ENCODE assay signal across 8 cellular contexts in the genomic region with DNA sequence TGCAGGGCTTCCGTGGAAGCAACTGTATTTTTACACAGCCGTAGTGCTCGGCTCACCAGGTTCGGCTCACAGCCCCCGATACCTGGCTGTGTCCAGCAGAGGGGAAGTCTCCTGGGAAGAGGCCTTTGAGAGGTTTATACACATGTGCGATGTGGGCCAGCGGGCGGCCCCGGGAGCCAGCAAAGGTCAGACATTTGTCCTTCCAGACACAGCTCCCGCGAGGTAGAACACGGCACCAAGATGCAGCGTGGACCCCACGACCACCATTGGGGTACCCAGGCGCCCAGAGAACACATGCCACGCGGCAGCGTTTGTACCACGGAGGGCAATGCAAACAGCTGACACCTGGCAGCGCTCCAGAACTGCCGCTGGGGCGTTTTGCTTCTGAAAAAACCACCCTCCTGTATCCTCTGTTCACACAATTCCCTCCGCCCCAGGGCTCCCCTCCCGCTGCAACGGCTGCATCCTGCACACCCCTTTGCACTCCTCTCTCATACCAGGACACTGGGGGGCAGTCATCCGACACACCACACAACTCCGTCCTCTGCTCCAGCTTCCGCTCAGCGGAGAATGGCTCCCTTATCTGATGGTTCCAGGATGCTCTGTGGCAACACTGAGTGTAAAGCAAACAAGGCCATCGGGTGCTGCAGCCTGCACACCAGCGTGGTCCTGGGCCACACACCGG.
DNase-seq lines count a peak whose midpoint lies in the region; ATAC-seq and TF ChIP-seq lines count a peak whose summit lies in the region.

No MANE protein-coding gene starts in this region.

- H3K27me3 Mint-ChIP-seq in CD4-positive, alpha-beta memory T cell: peaks cover 13 to 15% of the 10 kb centered on the region in 2 donors
- peaks cover 26 to 40% (median 34%) of the 10 kb centered on the region in 3 donors for H3K27me3 Mint-ChIP-seq in naive B cell

- TF ChIP-seq POLR2A in esophagus muscularis mucosa (IDR thresholded peaks at IDR 0.05; ENCODE audit: low read depth): no peak

- peak overlapping the region; percentile 50 for H3K9ac ChIP-seq in NT2/D1 (ENCODE audit: insufficient read length, low read depth)

- H3K9me3 Mint-ChIP-seq in CD4-positive, alpha-beta memory T cell: no peaks in the 10 kb centered on the region
- no peaks in the 10 kb centered on the region for H3K9me3 Mint-ChIP-seq in naive B cell

- H3K4me1 ChIP-seq in CD4-positive, alpha-beta memory T cell (ENCODE audit: insufficient read depth, low read length): peaks cover 12% of the 10 kb centered on the region
- H3K4me1 ChIP-seq in NT2/D1 (ENCODE audit: insufficient read depth, insufficient read length) (peaks cover 22% of the 10 kb centered on the region), esophagus muscularis mucosa (peaks cover 17 to 25% (median 24%) of the 10 kb centered on the region in 4 donors)

- no peak for TF ChIP-seq EP300 in esophagus muscularis mucosa (IDR thresholded peaks at IDR 0.05)

- ATAC-seq in naive B cell (ENCODE audit: low read depth in 2 of 2) (peak; percentile 37 to 53), HG02981 (IDR thresholded peaks at IDR 0.05; ENCODE audit: unreplicated experiment) (no peak)

- H3K36me3 Mint-ChIP-seq in CD4-positive, alpha-beta memory T cell: no peaks in the 10 kb centered on the region
- no peaks in the 10 kb centered on the region for H3K36me3 Mint-ChIP-seq in naive B cell

- no peak overlapping the region for H3K27ac ChIP-seq in CD4-positive, alpha-beta memory T cell (ENCODE audit: low read depth, low read length)
- H3K27ac ChIP-seq in esophagus muscularis mucosa (replicated peaks in 1 of 4): peak overlapping the region; percentile 15 to 67 (median 62)

- POLR2A ChIA-PET in CD4-positive, alpha-beta memory T cell (lab: Charles Lee; ENCODE audit: partially characterized antibody): interaction anchor here (1.2 to 1.3 kb wide), 2 partner anchors 387 to 389 kb away, joined by 4 to 5 read pairs; partner anchors contain the start of gene NFIL3

- peaks cover 11 to 15% (median 12%) of the 10 kb centered on the region in 4 donors for H3K4me1 Mint-ChIP-seq in CD4-positive, alpha-beta memory T cell
- peaks cover 10 to 21% (median 17%) of the 10 kb centered on the region in 3 donors for H3K4me1 Mint-ChIP-seq in naive B cell

- H3K27me3 ChIP-seq in CD4-positive, alpha-beta memory T cell (ENCODE audit: insufficient read depth, low read length): no peaks in the 10 kb centered on the region
- H3K27me3 ChIP-seq in NT2/D1 (ENCODE audit: insufficient read depth, insufficient read length): no peaks in the 10 kb centered on the region
- peaks cover 0 to 2% (median 0%) of the 10 kb centered on the region in 4 donors for H3K27me3 ChIP-seq in esophagus muscularis mucosa

- peak; percentile 55 to 65 (median 61) for TF ChIP-seq CTCF in esophagus muscularis mucosa (IDR thresholded peaks at IDR 0.05)

- 24% methylated on average over 18 of the region's 32 CpGs for WGBS in esophagus muscularis mucosa

- intact Hi-C loops in CD4-positive, alpha-beta memory T cell (cut with micrococcal nuclease): loop anchor here (1.0 to 5.0 kb wide), 4 partner anchors 120 to 690 kb away; no protein-coding TSS in a partner anchor
- intact Hi-C loops in esophagus muscularis mucosa (cut with DNase I): loop anchor here (5.0 kb wide), 1 partner anchor 390 kb away; no protein-coding TSS in a partner anchor

- no peaks in the 10 kb centered on the region for H3K36me3 ChIP-seq in CD4-positive, alpha-beta memory T cell (ENCODE audit: insufficient read depth, low read length)
- H3K36me3 ChIP-seq in NT2/D1 (ENCODE audit: insufficient read depth, insufficient read length, low read length) (no peaks in the 10 kb centered on the region), esophagus muscularis mucosa (no peaks in the 10 kb centered on the region)

- peak overlapping the region in 3 of 8 donors; percentile 33 to 72 (median 52) for H3K4me3 Mint-ChIP-seq in CD4-positive, alpha-beta memory T cell
- H3K4me3 Mint-ChIP-seq in naive B cell: peak overlapping the region in 5 of 8 donors; percentile 33 to 69 (median 49)

- CTCF ChIA-PET in CD4-positive, alpha-beta memory T cell (lab: Charles Lee; ENCODE audit: partially characterized antibody): interaction anchor here (0.9 to 7.0 kb wide), 6 partner anchors 12 to 600 kb away, joined by 3 to 121 read pairs (median 3); no protein-coding TSS in a partner anchor

- H3K27ac Mint-ChIP-seq in CD4-positive, alpha-beta memory T cell: peak overlapping the region in 1 of 7 donors; percentile 25
- H3K27ac Mint-ChIP-seq in naive B cell: peak overlapping the region in 1 of 6 donors; percentile 13

- no peak overlapping the region for H3K4me3 ChIP-seq in CD4-positive, alpha-beta memory T cell (ENCODE audit: low read length in 2 of 2)
- H3K4me3 ChIP-seq in NT2/D1 (ENCODE audit: insufficient read length, low read depth) (no peak overlapping the region), esophagus muscularis mucosa (peak overlapping the region in 1 of 4 donors; percentile 14)

- no peaks in the 10 kb centered on the region for H3K9me3 ChIP-seq in CD4-positive, alpha-beta memory T cell (ENCODE audit: control insufficient read depth in 1 of 2, low read length in 2 of 2)
- H3K9me3 ChIP-seq in NT2/D1 (ENCODE audit: insufficient read depth, low read length) (no peaks in the 10 kb centered on the region), esophagus muscularis mucosa (no peaks in the 10 kb centered on the region)

- DNase-seq in CD4-positive, alpha-beta memory T cell: peak; percentile 42 to 61 (median 51)
- DNase-seq in HS-5 (ENCODE audit: low read depth): peak; percentile 15
- peak; percentile 57 for DNase-seq in NT2/D1 (ENCODE audit: low read depth, low spot score)
- peak; percentile 37 for DNase-seq in activated T-cell treated with anti-CD3 and anti-CD28 coated beads for 4 hours
- DNase-seq in esophagus muscularis mucosa (ENCODE audit: extremely low spot score): peak; percentile 94
- peak; percentile 5 for DNase-seq in naive B cell
- DNase-seq in stimulated activated CD8-positive, alpha-beta memory T cell treated with anti-CD3 and anti-CD28 coated beads, Interleukin-4, amount 100 ng/mL, for 4 hours (ENCODE audit: low read depth in 2 of 2, low spot score in 1 of 2): peak; percentile 18 to 38

Comparison
In these comparisons a context has a peak if more than half of its experiments do, and no peak if none do; other contexts are left out.
1. DNase-seq: peak in every context shown above with its lines; median percentile 94 in esophagus muscularis mucosa; 57 in NT2/D1; 51 in CD4-positive, alpha-beta memory T cell; 37 in activated T-cell treated with anti-CD3 and anti-CD28 coated beads for 4 hours; 28 in stimulated activated CD8-positive, alpha-beta memory T cell treated with anti-CD3 and anti-CD28 coated beads, Interleukin-4, amount 100 ng/mL, for 4 hours; 15 in HS-5; 5 in naive B cell.